Comparison of ENCODE assay signal across 21 cellular contexts in the genomic region with DNA sequence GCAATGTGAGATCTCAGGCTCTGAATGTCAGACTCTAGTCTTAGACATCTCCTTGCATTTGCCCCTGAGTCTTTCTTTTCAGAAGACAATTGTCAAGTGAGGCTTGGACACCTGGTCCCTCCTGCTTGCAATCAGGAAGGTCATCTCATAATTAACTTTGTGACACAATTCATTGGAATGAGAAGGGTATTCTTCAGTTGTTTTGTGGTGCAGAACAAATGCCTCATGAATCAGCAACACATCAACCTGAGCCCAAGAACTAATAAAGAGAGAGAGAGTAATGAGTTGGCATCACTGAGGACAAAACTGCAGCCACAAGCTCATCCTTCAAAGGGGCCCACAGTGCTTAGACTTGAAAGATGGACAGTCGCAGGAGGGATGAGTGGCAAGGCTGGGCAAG.
"Had no signal": no experiment of that assay in that cellular context is flagged by ENCODE, and none has a peak within 500 bp of the region (broad histone marks: within the 10 kb centered on the region; RNA-seq: fewer than 3 reads in every experiment).

No MANE protein-coding gene starts in this region.

- DNase-seq: dermis blood vessel endothelial cell; dorsolateral prefrontal cortex; effector CD4-positive, alpha-beta T cell; effector memory CD4-positive, alpha-beta T cell; erythroblast; foreskin keratinocyte; heart left ventricle; hypothalamus; immature natural killer cell; islet precursor cell; kidney; left cardiac atrium; left lung; left ventricle myocardium superior; lower lobe of right lung; mesenchymal stem cell; mucosa of descending colon; naive thymus-derived CD4-positive, alpha-beta T cell had no signal

- H3K27me3 ChIP-seq: foreskin keratinocyte, gastroesophageal sphincter, heart left ventricle, hepatocyte, left lung had no signal

- H3K4me3 ChIP-seq: coronary artery, dorsolateral prefrontal cortex, gastroesophageal sphincter, heart left ventricle, hepatocyte, left lung, lower lobe of right lung, mucosa of descending colon had no signal

- H3K36me3 ChIP-seq: gastroesophageal sphincter, heart left ventricle, left lung, lower lobe of right lung had no signal
